In the genomic region with DNA sequence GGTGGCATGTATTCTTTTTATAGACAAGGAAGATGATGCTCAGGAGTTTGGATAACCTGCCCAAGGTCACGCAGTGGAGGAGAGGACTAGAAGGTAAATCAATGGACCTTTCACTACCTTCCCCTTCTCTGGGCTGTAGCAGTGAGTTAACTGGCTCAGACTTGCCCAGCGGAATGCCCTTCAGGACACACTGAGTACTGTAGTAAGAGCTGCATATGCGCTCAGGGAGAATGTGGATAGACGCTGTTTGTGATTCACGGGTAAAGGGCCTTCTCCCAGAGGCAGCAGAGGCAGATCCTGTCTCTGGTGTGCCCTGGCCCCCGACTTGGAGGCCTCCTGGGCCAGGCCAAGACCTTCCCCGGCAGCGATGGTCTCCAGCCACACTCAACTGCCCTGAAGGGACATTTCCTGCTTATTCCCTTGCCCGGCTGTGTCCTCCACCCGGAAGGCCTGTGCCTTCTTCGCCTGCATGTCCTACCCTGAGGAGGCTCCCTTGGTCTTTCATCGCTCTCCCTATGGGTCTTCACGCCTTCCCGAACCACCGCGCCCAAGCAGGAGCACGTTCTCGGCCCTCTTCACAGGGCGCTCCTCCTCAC, we compare ENCODE assay signal across 12 cellular contexts. TPM values are rescaled to one million over a fixed set of nuclear protein-coding genes. Genes with fewer than 3 reads are reported as not detected.
DNase-seq lines count a peak whose midpoint lies in the region; ATAC-seq, FAIRE-seq and TF ChIP-seq lines count a peak whose summit lies in the region.
"Had no signal": no experiment of that assay in that cellular context is flagged by ENCODE, and none has a peak within 500 bp of the region (broad histone marks: within the 10 kb centered on the region; RNA-seq: fewer than 3 reads in every experiment).

No MANE protein-coding gene starts in this region.

- no TSS peak for BruUV-seq in Calu3 (replicated peaks; lab: Mats Ljungman, UMichigan)

- H3K36me3 Mint-ChIP-seq in CD14-positive monocyte (peaks cover 5% of the 10 kb centered on the region in 2 donors), Calu3 (ENCODE audit: insufficient read depth, unreplicated experiment) (peaks cover 10% of the 10 kb centered on the region), immature natural killer cell (peaks cover 11 to 19% (median 15%) of the 10 kb centered on the region in 3 donors)
- H3K36me3 Mint-ChIP-seq in activated CD8-positive, alpha-beta T cell treated with anti-CD3 and anti-CD28 coated beads for 36 hours (ENCODE audit: low read depth): peaks cover 29% of the 10 kb centered on the region

- CTCF ChIA-PET in Calu3 (lab: Charles Lee): no interaction called here
- CTCF ChIA-PET in activated CD8-positive, alpha-beta T cell treated with anti-CD3 and anti-CD28 coated beads for 36 hours (lab: Charles Lee): interaction anchor here (1.0 kb wide), 1 partner anchor 36 kb away, joined by 3 read pairs; no protein-coding TSS in a partner anchor

- peak overlapping the region in 1 of 7 donors; percentile 59 for H3K27ac Mint-ChIP-seq in CD14-positive monocyte
- H3K27ac Mint-ChIP-seq in Calu3 (ENCODE audit: unreplicated experiment): no peak overlapping the region
- H3K27ac Mint-ChIP-seq in activated CD8-positive, alpha-beta T cell treated with anti-CD3 and anti-CD28 coated beads for 36 hours: peak overlapping the region; percentile 70
- H3K27ac Mint-ChIP-seq in immature natural killer cell: peak overlapping the region; percentile 8 to 76 (median 60)

- H3K36me3 ChIP-seq in body of pancreas (replicated peaks in 1 of 2; ENCODE audit: insufficient read depth in 1 of 2, low read depth in 2 of 2): no peaks in the 10 kb centered on the region
- H3K36me3 ChIP-seq in small intestine (ENCODE audit: control insufficient read depth in 2 of 2, insufficient read depth in 2 of 2, low read length in 2 of 2): no peaks in the 10 kb centered on the region

- TF ChIP-seq CTCF in CD14-positive monocyte (IDR thresholded peaks at IDR 0.05) (no peak), Calu3 (IDR thresholded peaks at IDR 0.05; ENCODE audit: unreplicated experiment) (no peak), body of pancreas (IDR thresholded peaks at IDR 0.05) (no peak)
- no peak for TF ChIP-seq CTCF in activated CD8-positive, alpha-beta T cell treated with anti-CD3 and anti-CD28 coated beads for 36 hours (IDR thresholded peaks at IDR 0.05)

- H3K9me3 Mint-ChIP-seq in CD14-positive monocyte (no peaks in the 10 kb centered on the region), Calu3 (ENCODE audit: low read depth, unreplicated experiment) (no peaks in the 10 kb centered on the region), immature natural killer cell (no peaks in the 10 kb centered on the region)
- no peaks in the 10 kb centered on the region for H3K9me3 Mint-ChIP-seq in activated CD8-positive, alpha-beta T cell treated with anti-CD3 and anti-CD28 coated beads for 36 hours

- H3K4me1 ChIP-seq in body of pancreas: peaks cover 11% of the 10 kb centered on the region
- no peaks in the 10 kb centered on the region for H3K4me1 ChIP-seq in small intestine (ENCODE audit: control insufficient read depth in 2 of 2, insufficient read depth in 1 of 2, low read depth in 1 of 2, low read length in 1 of 2)

- peaks cover 1 to 7% (median 3%) of the 10 kb centered on the region in 3 donors for H3K27me3 Mint-ChIP-seq in CD14-positive monocyte (ENCODE audit: low read depth in 3 of 3)
- peaks cover 92% of the 10 kb centered on the region for H3K27me3 Mint-ChIP-seq in Calu3 (ENCODE audit: unreplicated experiment)
- no peaks in the 10 kb centered on the region for H3K27me3 Mint-ChIP-seq in activated CD8-positive, alpha-beta T cell treated with anti-CD3 and anti-CD28 coated beads for 36 hours
- H3K27me3 Mint-ChIP-seq in immature natural killer cell (ENCODE audit: low read depth in 3 of 3): peaks cover 8 to 20% (median 13%) of the 10 kb centered on the region in 3 donors

- H3K4me3 Mint-ChIP-seq in CD14-positive monocyte (peak overlapping the region; percentile 75 to 78), Calu3 (ENCODE audit: low read depth, unreplicated experiment) (peak overlapping the region; percentile 38), immature natural killer cell (peak overlapping the region; percentile 74 to 85 (median 77))
- peak overlapping the region; percentile 69 for H3K4me3 Mint-ChIP-seq in activated CD8-positive, alpha-beta T cell treated with anti-CD3 and anti-CD28 coated beads for 36 hours

- ATAC-seq in activated CD8-positive, alpha-beta T cell treated with anti-CD3 and anti-CD28 coated beads for 36 hours: no peak
- no peak for ATAC-seq in body of pancreas
- ATAC-seq: left colon had no signal

- no peak for FAIRE-seq in small intestine (lab: Jason Lieb, UNC)

- WGBS in body of pancreas, 2 donors: 90 to 92% methylated on average over 17 of the region's 19 CpGs
- WGBS in small intestine, 3 donors: 90 to 94% (median 91%) methylated on average over 19 of the region's 19 CpGs

- H3K9me3 ChIP-seq in body of pancreas (no peaks in the 10 kb centered on the region), small intestine (ENCODE audit: control insufficient read depth, low read depth) (no peaks in the 10 kb centered on the region)

- no peak for TF ChIP-seq POLR2A in body of pancreas (IDR thresholded peaks at IDR 0.05)

- POLR2A ChIA-PET in activated CD8-positive, alpha-beta T cell treated with anti-CD3 and anti-CD28 coated beads for 36 hours (lab: Charles Lee): interaction anchor here (1.0 to 18.0 kb wide), 5 partner anchors 9 to 95 kb away, joined by 3 to 376 read pairs (median 3); no protein-coding TSS in a partner anchor

- H3K27ac ChIP-seq in body of pancreas (no peak overlapping the region), small intestine (ENCODE audit: low read depth in 1 of 2, low read length in 1 of 2) (no peak overlapping the region)
- H3K27ac ChIP-seq: RWPE1 had no signal

- DNase-seq in CD14-positive monocyte (ENCODE audit: low spot score) (no peak), Calu3 (no peak), immature natural killer cell (no peak), T-helper 9 cell (no peak), pons (ENCODE audit: low spot score) (no peak), body of pancreas (no peak), small intestine (no peak)
- DNase-seq in activated CD8-positive, alpha-beta T cell treated with anti-CD3 and anti-CD28 coated beads for 36 hours: no peak
- DNase-seq: left colon, NCI-H1436 treated with DMSO at 0.1 percent for 48 hours, NCI-H524 treated with DMSO at 0.1 percent for 48 hours had no signal

- H3K4me1 Mint-ChIP-seq in CD14-positive monocyte: peaks cover 32% of the 10 kb centered on the region
- H3K4me1 Mint-ChIP-seq in Calu3 (ENCODE audit: low read depth, unreplicated experiment): peaks cover 8% of the 10 kb centered on the region
- H3K4me1 Mint-ChIP-seq in activated CD8-positive, alpha-beta T cell treated with anti-CD3 and anti-CD28 coated beads for 36 hours (ENCODE audit: low read depth): peaks cover 41% of the 10 kb centered on the region
- H3K4me1 Mint-ChIP-seq in immature natural killer cell: peaks cover 15 to 29% of the 10 kb centered on the region in 2 donors

- intact Hi-C loops in CD14-positive monocyte (cut with micrococcal nuclease): loop anchor here in 1 of 2 donors (5.0 to 10.0 kb wide), 3 partner anchors 40 to 112 kb away; no protein-coding TSS in a partner anchor
- intact Hi-C loops in Calu3 (cut with micrococcal nuclease; ENCODE audit: unreplicated experiment): no loop called here
- intact Hi-C loops in activated CD8-positive, alpha-beta T cell treated with anti-CD3 and anti-CD28 coated beads for 36 hours (cut with micrococcal nuclease): no loop called here
- intact Hi-C loops in body of pancreas (cut with DNase I): no loop called here

- H3K4me3 ChIP-seq in body of pancreas: no peak overlapping the region
- H3K4me3 ChIP-seq in small intestine (ENCODE audit: low read depth in 1 of 2, low read length in 2 of 2): no peak overlapping the region

- H3K27me3 ChIP-seq in body of pancreas (peaks cover 0 to 18% of the 10 kb centered on the region in 2 donors), small intestine (ENCODE audit: control insufficient read depth in 2 of 2, insufficient read depth in 2 of 2, low read length in 2 of 2) (peaks cover 3 to 4% of the 10 kb centered on the region in 2 donors)

RNA-seq across cellular contexts. Expression of a gene that starts 1.9 kb away (rescaled TPM):
- 10 to 100 TPM; 38.4 to 80.2 TPM for polyA plus RNA-seq in CD14-positive monocyte
- 0.24 and 0.28 TPM in 2 replicates for total RNA-seq in Calu3 (2022)
- total RNA-seq in activated CD8-positive, alpha-beta T cell treated with anti-CD3 and anti-CD28 coated beads for 36 hours: 100 to 1,000 TPM; 277 to 295 TPM
- polyA plus RNA-seq in immature natural killer cell: 100 to 1,000 TPM in 1 of 3 donors, 10 to 100 TPM in 2; 79.5 to 307 (median 91.3) TPM
- 10 to 100 TPM in 1 of 2 donors, 1 to 10 TPM in 1; 3.9 to 16.5 TPM for total RNA-seq in body of pancreas
- polyA plus RNA-seq in small intestine: 1 to 10 TPM; 1.8 to 5.9 (median 3.0) TPM

Comparison
In these comparisons a context has a peak if more than half of its experiments do, and no peak if none do; other contexts are left out.
1. RNA of a gene that starts 1.9 kb away (total RNA-seq): 277 to 295 TPM in activated CD8-positive, alpha-beta T cell treated with anti-CD3 and anti-CD28 coated beads for 36 hours; 3.9 to 16.5 TPM in body of pancreas and 0.24 to 0.28 TPM in Calu3; every median in the first group is over 10 times any median in the second.
2. Peak in every context shown above with its lines, with median percentiles within 50 percentile points of each other: H3K4me3 Mint-ChIP-seq.